ENCODE assay signal across 9 cellular contexts in the genomic region with DNA sequence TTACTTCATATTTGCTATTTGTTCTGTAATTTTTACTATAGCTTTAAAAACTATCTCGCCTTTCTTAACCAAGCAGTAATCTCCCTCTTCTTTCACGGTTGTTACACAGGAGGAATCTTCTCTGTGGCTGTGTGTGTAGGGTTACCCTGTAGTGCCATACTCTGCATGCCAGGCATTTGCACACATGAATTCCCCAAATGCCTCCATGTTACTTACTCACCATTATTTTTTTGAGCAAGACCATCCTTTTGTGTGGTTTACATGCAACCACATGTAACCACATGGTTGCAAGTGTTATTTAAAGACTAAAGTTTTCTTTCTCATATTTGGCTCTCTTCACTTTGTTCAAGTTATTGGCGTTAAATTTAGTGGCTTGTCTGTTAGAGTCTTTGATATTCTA. TPM values are rescaled to one million over a fixed set of nuclear protein-coding genes. Genes with fewer than 3 reads are reported as not detected.
A peak's percentile ranks its signal among the peaks of the same experiment; 100 is the strongest.
DNase-seq lines count a peak whose midpoint lies in the region; ATAC-seq and TF ChIP-seq lines count a peak whose summit lies in the region.
"Had no signal": no experiment of that assay in that cellular context is flagged by ENCODE, and none has a peak within 500 bp of the region (broad histone marks: within the 10 kb centered on the region; RNA-seq: fewer than 3 reads in every experiment).

No MANE protein-coding gene starts in this region.

- TF ChIP-seq POLR2A in testis (IDR thresholded peaks at IDR 0.05) = no peak

- ATAC-seq in GM18867 (IDR thresholded peaks at IDR 0.05; ENCODE audit: unreplicated experiment) = peak; percentile 87
- ATAC-seq in GM23338 = no peak

- H3K4me1 ChIP-seq in GM23338 (ENCODE audit: insufficient read depth) (no peaks in the 10 kb centered on the region), KMS-11 (ENCODE audit: low read depth, poor library complexity, severe bottlenecking) (peaks cover 38% of the 10 kb centered on the region), mesenchymal stem cell (ENCODE audit: control insufficient read depth, insufficient read depth, low read depth, low read length) (no peaks in the 10 kb centered on the region), neuronal stem cell (ENCODE audit: control insufficient read depth in 2 of 2, insufficient read depth in 1 of 2, low read depth in 1 of 2, low read length in 2 of 2) (no peaks in the 10 kb centered on the region), testis (no peaks in the 10 kb centered on the region)
- H3K4me1 ChIP-seq: parathyroid adenoma had no signal

- H3K4me2 ChIP-seq in GM23338 (no peak overlapping the region), KMS-11 (peak overlapping the region; percentile 67), mesenchymal stem cell (ENCODE audit: low read length, poor library complexity, severe bottlenecking) (no peak overlapping the region), neuronal stem cell (ENCODE audit: insufficient read depth, low read length, poor library complexity, severe bottlenecking) (no peak overlapping the region)

- H3K36me3 ChIP-seq in GM23338 (ENCODE audit: insufficient read depth) (peaks cover 34% of the 10 kb centered on the region; the same call in 1 of the 2 replicates), KMS-11 (ENCODE audit: insufficient read depth) (no peaks in the 10 kb centered on the region; the same call in 1 of the 2 replicates), mesenchymal stem cell (ENCODE audit: control insufficient read depth in 1 of 2, insufficient read depth in 2 of 2, low read depth in 1 of 2, low read length in 2 of 2) (peaks cover 0 to 72% of the 10 kb centered on the region in 2 experiments), neuronal stem cell (replicated peaks in 1 of 2; ENCODE audit: control insufficient read depth in 2 of 2, insufficient read depth in 2 of 2, low read length in 2 of 2) (peaks cover 2 to 86% of the 10 kb centered on the region in 2 donors), testis (ENCODE audit: low read depth, missing control alignments) (no peaks in the 10 kb centered on the region)

- no peaks in the 10 kb centered on the region for H3K79me2 ChIP-seq in GM23338 (replicated peaks; ENCODE audit: insufficient read depth)
- no peaks in the 10 kb centered on the region for H3K79me2 ChIP-seq in KMS-11 (ENCODE audit: insufficient read depth, low read depth)
- H3K79me2 ChIP-seq: parathyroid adenoma had no signal

- H2BK120ac ChIP-seq in mesenchymal stem cell (ENCODE audit: low read depth, low read length) (no peak overlapping the region), neuronal stem cell (ENCODE audit: low read depth, low read length) (no peak overlapping the region)

- H3F3A ChIP-seq in GM23338 (replicated peaks; ENCODE audit: low read depth) = no peaks in the 10 kb centered on the region

- no peak overlapping the region for H2AK5ac ChIP-seq in mesenchymal stem cell (ENCODE audit: low read length, severe bottlenecking)
- no peak overlapping the region for H2AK5ac ChIP-seq in neuronal stem cell (ENCODE audit: low read depth, low read length)

- 100% methylated on average over 3 of the region's 3 CpGs for WGBS in mesenchymal stem cell
- no CpG with 5 or more reads among the region's 3 CpGs for WGBS in neuronal stem cell (ENCODE audit: extremely low coverage in 2 of 2, insufficient read length in 2 of 2, insufficient replicate concordance in 1 of 2), 2 donors
- 85 to 90% methylated on average over 3 of the region's 3 CpGs for WGBS in testis, 2 donors

- no peaks in the 10 kb centered on the region for H4K20me1 ChIP-seq in GM23338 (replicated peaks; ENCODE audit: insufficient read depth)
- H4K20me1 ChIP-seq in KMS-11 (ENCODE audit: insufficient read depth) = no peaks in the 10 kb centered on the region

- H3K4me3 ChIP-seq in GM23338 = no peak overlapping the region
- H3K4me3 ChIP-seq in KMS-11 (IDR thresholded peaks at IDR 0.05; ENCODE audit: insufficient read depth, low read depth, low read length) = peak overlapping the region; percentile 37
- H3K4me3 ChIP-seq in mesenchymal stem cell (ENCODE audit: insufficient read depth in 1 of 2, low read depth in 1 of 2, low read length in 2 of 2) = no peak overlapping the region
- no peak overlapping the region for H3K4me3 ChIP-seq in neuronal stem cell (ENCODE audit: low read length in 2 of 2)
- no peak overlapping the region for H3K4me3 ChIP-seq in testis

- H3K23ac ChIP-seq in mesenchymal stem cell (ENCODE audit: low read length in 2 of 2) (no peak overlapping the region), neuronal stem cell (ENCODE audit: low read depth, low read length, poor library complexity) (no peak overlapping the region)

- H2BK15ac ChIP-seq in mesenchymal stem cell (ENCODE audit: low read depth, poor library complexity, severe bottlenecking) (no peak overlapping the region), neuronal stem cell (ENCODE audit: low read length) (no peak overlapping the region)

- H4K8ac ChIP-seq in mesenchymal stem cell (ENCODE audit: low read length) = no peak overlapping the region
- H4K8ac ChIP-seq in neuronal stem cell (ENCODE audit: low read depth, low read length) = no peak overlapping the region

- no peaks in the 10 kb centered on the region for H3K79me1 ChIP-seq in mesenchymal stem cell (replicated peaks; ENCODE audit: low read length, poor library complexity, severe bottlenecking)
- H3K79me1 ChIP-seq in neuronal stem cell (ENCODE audit: low read depth, low read length) = no peaks in the 10 kb centered on the region

- intact Hi-C loops in testis (cut with DNase I; ENCODE audit: low total_unique reads) = no loop called here

- no peak for DNase-seq in GM23338 (ENCODE audit: low spot score)
- DNase-seq in mesenchymal stem cell = no peak
- no peak for DNase-seq in neuronal stem cell (ENCODE audit: low spot score)
- no peak for DNase-seq in testis
- DNase-seq in NCI-H82 (lab: John Stamatoyannopoulos, UW) = no peak
- DNase-seq in SKM-1 treated with dmso at 0.1 percent for 144 hours (lab: John Stamatoyannopoulos, UW; ENCODE audit: unreplicated experiment) = no peak

- H3K18ac ChIP-seq in mesenchymal stem cell (ENCODE audit: low read depth in 1 of 2, low read length in 2 of 2) (no peak overlapping the region), neuronal stem cell (ENCODE audit: low read length) (no peak overlapping the region)

- H3K27me3 ChIP-seq in GM23338 (ENCODE audit: insufficient read depth) = no peaks in the 10 kb centered on the region
- H3K27me3 ChIP-seq in KMS-11 (ENCODE audit: insufficient read depth, low read depth) = no peaks in the 10 kb centered on the region
- no peaks in the 10 kb centered on the region for H3K27me3 ChIP-seq in mesenchymal stem cell (ENCODE audit: control insufficient read depth in 1 of 2, insufficient read depth in 1 of 2, low read length in 2 of 2)
- H3K27me3 ChIP-seq in neuronal stem cell (ENCODE audit: control insufficient read depth in 3 of 3, insufficient read depth in 3 of 3, low read depth in 1 of 3, low read length in 3 of 3) = no peaks in the 10 kb centered on the region
- no peaks in the 10 kb centered on the region for H3K27me3 ChIP-seq in testis

- peak overlapping the region; percentile 77 for H3K27ac Mint-ChIP-seq in GM23338

- no peaks in the 10 kb centered on the region; the same call in 2 of the 3 replicates for H3K4me1 Mint-ChIP-seq in GM23338

- H2AFZ ChIP-seq in GM23338 = no peak overlapping the region
- H2AFZ ChIP-seq in KMS-11 (ENCODE audit: low read depth) = no peak overlapping the region
- H2AFZ ChIP-seq in mesenchymal stem cell (ENCODE audit: low read depth, low read length) = no peak overlapping the region
- no peak overlapping the region for H2AFZ ChIP-seq in neuronal stem cell (ENCODE audit: low read length)
- H2AFZ ChIP-seq: parathyroid adenoma had no signal

- H3K4me3 Mint-ChIP-seq in GM23338 = no peak overlapping the region

- H3K9me3 ChIP-seq in mesenchymal stem cell (ENCODE audit: control insufficient read depth, low read length) (peaks cover 21% of the 10 kb centered on the region), neuronal stem cell (replicated peaks in 1 of 2; ENCODE audit: control insufficient read depth in 2 of 2, insufficient read depth in 1 of 2, low read depth in 1 of 2, low read length in 2 of 2) (peaks cover 3 to 25% of the 10 kb centered on the region in 2 donors), testis (peaks cover 2% of the 10 kb centered on the region)

- TF ChIP-seq CTCF in GM23338 (conservative IDR thresholded peaks at IDR 0.05; ENCODE audit: low read depth in 2 of 2) (no peak), KMS-11 (conservative IDR thresholded peaks at IDR 0.05; ENCODE audit: low read depth, low read length) (no peak), testis (IDR thresholded peaks at IDR 0.05) (no peak)

- H2BK5ac ChIP-seq in mesenchymal stem cell (ENCODE audit: low read depth, low read length, poor library complexity, severe bottlenecking) (no peak overlapping the region), neuronal stem cell (ENCODE audit: low read length) (no peak overlapping the region)

- no peak overlapping the region for H2BK12ac ChIP-seq in mesenchymal stem cell (ENCODE audit: low read length in 2 of 2)
- H2BK12ac ChIP-seq in neuronal stem cell (ENCODE audit: low read length) = no peak overlapping the region

- no peak overlapping the region for H3K14ac ChIP-seq in mesenchymal stem cell (ENCODE audit: low read length in 2 of 2)
- H3K14ac ChIP-seq in neuronal stem cell (ENCODE audit: low read length) = no peak overlapping the region

- H3K9me3 Mint-ChIP-seq in GM23338 = no peaks in the 10 kb centered on the region; the same call in 2 of the 3 replicates

- H3K4ac ChIP-seq in mesenchymal stem cell (ENCODE audit: low read depth in 1 of 2, low read length in 2 of 2) (no peak overlapping the region), neuronal stem cell (ENCODE audit: low read length) (no peak overlapping the region)

- peaks cover 2% of the 10 kb centered on the region for H3K27me3 Mint-ChIP-seq in GM23338 (ENCODE audit: insufficient read depth, low read depth, poor library complexity)

- H4K91ac ChIP-seq in mesenchymal stem cell (ENCODE audit: low read length) (no peak overlapping the region), neuronal stem cell (ENCODE audit: low read depth, low read length, poor library complexity) (no peak overlapping the region)

- no peak overlapping the region for H3K27ac ChIP-seq in GM23338 (ENCODE audit: low read depth)
- peak overlapping the region; percentile 12; the same call in 1 of the 2 replicates for H3K27ac ChIP-seq in KMS-11
- H3K27ac ChIP-seq in mesenchymal stem cell (ENCODE audit: low read length, poor library complexity, severe bottlenecking) = peak overlapping the region; percentile 47
- H3K27ac ChIP-seq in neuronal stem cell (replicated peaks; ENCODE audit: low read length) = no peak overlapping the region
- H3K27ac ChIP-seq in testis = no peak overlapping the region
- H3K27ac ChIP-seq: parathyroid adenoma had no signal

- H3K9me2 ChIP-seq in GM23338 (ENCODE audit: insufficient read depth) = no peaks in the 10 kb centered on the region

- H3K9ac ChIP-seq in KMS-11 (no peak overlapping the region), mesenchymal stem cell (ENCODE audit: low read length) (no peak overlapping the region), neuronal stem cell (ENCODE audit: low read depth, low read length, poor library complexity) (no peak overlapping the region)
- H3K9ac ChIP-seq: parathyroid adenoma had no signal

- H3K36me3 Mint-ChIP-seq in GM23338 (ENCODE audit: low read depth) = peaks cover 84% of the 10 kb centered on the region

RNA-seq across cellular contexts. Expression of gene HPS3, which starts 45.5 kb away (rescaled TPM):
- total RNA-seq in GM23338 (2014; rRNA removed; shearing (Covaris generic)) = 61.9 and 66.8 TPM in 2 replicates
- polyA plus RNA-seq in GM23338 (2016; fragmentation: Nextera tagmentation; extraction: Ambion mirVana) (40.9 and 41.7 TPM in 2 replicates), testis (ENCODE audit: insufficient read depth, low read depth, low replicate concordance) (14.6 TPM)
- 22.1 TPM for polyA plus RNA-seq in mesenchymal stem cell (2013, experiment 1 of 2)
- polyA plus RNA-seq in mesenchymal stem cell (2013, experiment 2 of 2) = 23.8 TPM
- polyA plus RNA-seq in neuronal stem cell (2013, experiment 1 of 2) = 11.6 TPM
- 12.2 TPM for polyA plus RNA-seq in neuronal stem cell (2013, experiment 2 of 2)
- total RNA-seq in testis = 10 to 100 TPM; 25.8 to 27.8 TPM

RNA-seq across cellular contexts. Expression of gene CP, which starts 46.7 kb away (rescaled TPM):
- total RNA-seq in GM23338 (2014; rRNA removed; shearing (Covaris generic)) = 2.8 and 3.3 TPM in 2 replicates
- polyA plus RNA-seq in GM23338 (2016; fragmentation: Nextera tagmentation; extraction: Ambion mirVana) = 2.3 and 3.6 TPM in 2 replicates
- 0.04 TPM for polyA plus RNA-seq in mesenchymal stem cell (2013, experiment 1 of 2)
- polyA plus RNA-seq in mesenchymal stem cell (2013, experiment 2 of 2) = 0.15 TPM
- 0.64 TPM for polyA plus RNA-seq in neuronal stem cell (2013, experiment 1 of 2)
- 0.69 TPM for polyA plus RNA-seq in neuronal stem cell (2013, experiment 2 of 2)
- total RNA-seq in testis = 10 to 100 TPM; 10.3 to 13.8 TPM
- polyA plus RNA-seq in testis (ENCODE audit: insufficient read depth, low read depth, low replicate concordance) = 6.1 TPM

Comparison
In these comparisons a context has a peak if more than half of its experiments do, and no peak if none do; other contexts are left out.
1. H3K27ac ChIP-seq: peak in KMS-11 (single experiment) and mesenchymal stem cell (single experiment); none in GM23338 (single experiment), neuronal stem cell (single experiment) and testis (0 of 2).